ENCODE assay signal across 16 cellular contexts in genomic region chr7:16611711-16612110, GRCh38. TPM values are rescaled to one million over a fixed set of nuclear protein-coding genes. Genes with fewer than 3 reads are reported as not detected.
DNase-seq lines count a peak whose midpoint lies in the region; ATAC-seq and TF ChIP-seq lines count a peak whose summit lies in the region.
"Had no signal": no experiment of that assay in that cellular context is flagged by ENCODE, and none has a peak within 500 bp of the region (broad histone marks: within the 10 kb centered on the region; RNA-seq: fewer than 3 reads in every experiment).

No MANE protein-coding gene starts in this region.

- no TSS peak for BruUV-seq in Calu3 (replicated peaks; lab: Mats Ljungman, UMichigan)

- no peaks in the 10 kb centered on the region for H3K27me3 Mint-ChIP-seq in Calu3 (ENCODE audit: unreplicated experiment)
- H3K27me3 Mint-ChIP-seq: B cell; CD8-positive, alpha-beta memory T cell had no signal

- ATAC-seq in left colon (peak; percentile 10), HG02623 (IDR thresholded peaks at IDR 0.05; ENCODE audit: unreplicated experiment) (no peak)

- no peak for TF ChIP-seq CTCF in Calu3 (IDR thresholded peaks at IDR 0.05; ENCODE audit: unreplicated experiment)
- TF ChIP-seq CTCF in colonic mucosa (IDR thresholded peaks at IDR 0.05) = no peak
- no peak for TF ChIP-seq CTCF in transverse colon (IDR thresholded peaks at IDR 0.05)

- H3K4me1 ChIP-seq in colonic mucosa (no peaks in the 10 kb centered on the region), transverse colon (peaks cover 0 to 37% (median 11%) of the 10 kb centered on the region in 4 donors)

- H3K9me3 Mint-ChIP-seq in Calu3 (ENCODE audit: low read depth, unreplicated experiment) = no peaks in the 10 kb centered on the region
- H3K9me3 Mint-ChIP-seq: CD8-positive, alpha-beta memory T cell had no signal

- no peak for TF ChIP-seq EP300 in transverse colon (IDR thresholded peaks at IDR 0.05; ENCODE audit: low read depth)

- H3K36me3 ChIP-seq in colonic mucosa = no peaks in the 10 kb centered on the region
- H3K36me3 ChIP-seq in transverse colon = peaks cover 0 to 10% (median 5%) of the 10 kb centered on the region in 4 donors

- H3K4me3 Mint-ChIP-seq in Calu3 (ENCODE audit: low read depth, unreplicated experiment) = no peak overlapping the region
- H3K4me3 Mint-ChIP-seq: B cell; CD8-positive, alpha-beta memory T cell had no signal

- TF ChIP-seq POLR2A in transverse colon (IDR thresholded peaks at IDR 0.05) = no peak

- no peak overlapping the region for H3K4me3 ChIP-seq in colonic mucosa
- H3K4me3 ChIP-seq in transverse colon = no peak overlapping the region
- H3K4me3 ChIP-seq: BLaER1 treated with 17β-estradiol and CSF1 and Interleukin-3, amounts not matched to agents 10 nM and 100 nM; GM23248 had no signal

- H3K9me3 ChIP-seq in colonic mucosa (no peaks in the 10 kb centered on the region), transverse colon (no peaks in the 10 kb centered on the region)
- H3K9me3 ChIP-seq: BLaER1 treated with 17β-estradiol and CSF1 and Interleukin-3, amounts not matched to agents 10 nM and 100 nM had no signal

- peaks cover 25% of the 10 kb centered on the region for H3K36me3 Mint-ChIP-seq in Calu3 (ENCODE audit: insufficient read depth, unreplicated experiment)

- CTCF ChIA-PET in Calu3 (lab: Charles Lee) = no interaction called here

- peak overlapping the region; percentile 24 for H3K27ac Mint-ChIP-seq in Calu3 (ENCODE audit: unreplicated experiment)
- H3K27ac Mint-ChIP-seq: B cell had no signal

- H3K27me3 ChIP-seq in colonic mucosa (no peaks in the 10 kb centered on the region), transverse colon (no peaks in the 10 kb centered on the region)
- H3K27me3 ChIP-seq: BLaER1 treated with 17β-estradiol and CSF1 and Interleukin-3, amounts not matched to agents 10 nM and 100 nM had no signal

- intact Hi-C loops in Calu3 (cut with micrococcal nuclease; ENCODE audit: unreplicated experiment) = loop anchor here (5.0 kb wide), 1 partner anchor 76 kb away; no protein-coding TSS in a partner anchor
- intact Hi-C loops in colonic mucosa (cut with DNase I) = no loop called here
- intact Hi-C loops in left colon (cut with DNase I, micrococcal nuclease) = no loop called here
- intact Hi-C loops in transverse colon (cut with DNase I; ENCODE audit: low total_unique reads) = no loop called here

- in situ Hi-C loops in transverse colon (cut with MboI; ENCODE audit: low pct_ligation_motif_present in 1 of 4, low pct_unique_long_range_greater_than_20kb in 1 of 4, low sequenced_read_pairs in 3 of 4) = no loop called here

- peaks cover 49% of the 10 kb centered on the region for H3K4me1 Mint-ChIP-seq in Calu3 (ENCODE audit: low read depth, unreplicated experiment)
- H3K4me1 Mint-ChIP-seq: CD8-positive, alpha-beta memory T cell had no signal

- no peak overlapping the region for H3K9ac ChIP-seq in colonic mucosa (ENCODE audit: low read depth in 2 of 2, low read length in 2 of 2)
- H3K9ac ChIP-seq: BLaER1 treated with 17β-estradiol and CSF1 and Interleukin-3, amounts not matched to agents 10 nM and 100 nM; GM23248 had no signal

- H3K27ac ChIP-seq in colonic mucosa (peak overlapping the region; percentile 6), transverse colon (peak overlapping the region in 3 of 4 donors; percentile 9 to 76 (median 64))
- H3K27ac ChIP-seq: BLaER1 treated with 17β-estradiol and CSF1 and Interleukin-3, amounts not matched to agents 10 nM and 100 nM; GM23248 had no signal

- WGBS in transverse colon (ENCODE audit: low coverage in 1 of 2), 2 donors = 68% methylated on average over 2 of the region's 2 CpGs; no CpG with 5 or more reads in 1 of the 2 donors

- DNase-seq in Calu3 (no peak), colonic mucosa (no peak), left colon (no peak), transverse colon (no peak), NCI-H748 treated with DMSO at 0.1 percent for 48 hours (lab: John Stamatoyannopoulos, UW) (no peak), globus pallidus (ENCODE audit: low spot score) (no peak)
- DNase-seq: CD8-positive, alpha-beta memory T cell; COR-L47; DMS153; DMS79; GDM1; GM23248; HCEC 1CT had no signal

RNA-seq across cellular contexts. Expression of gene ANKMY2, which starts 33.8 kb away (rescaled TPM):
- 29.9 and 32.5 TPM in 2 replicates for total RNA-seq in Calu3 (2022)
- 10 to 100 TPM; 17.8 to 31.4 TPM for total RNA-seq in colonic mucosa
- total RNA-seq in left colon = 10 to 100 TPM; 22.8 to 27.5 TPM
- total RNA-seq in transverse colon = 10 to 100 TPM in 2 of 4 donors, 1 to 10 TPM in 1, under 1 TPM in 1; 0.75 to 22.5 (median 12.0) TPM

RNA-seq across cellular contexts. Expression of gene BZW2, which starts 34.3 kb away (rescaled TPM):
- 185 and 194 TPM in 2 replicates for total RNA-seq in Calu3 (2022)
- 10 to 100 TPM; 56.1 to 73.8 TPM for total RNA-seq in colonic mucosa
- total RNA-seq in left colon = 10 to 100 TPM; 52.9 to 62.3 TPM
- 100 to 1,000 TPM in 1 of 4 donors, 10 to 100 TPM in 3; 16.1 to 135 (median 70.9) TPM for total RNA-seq in transverse colon
